In the genomic region with DNA sequence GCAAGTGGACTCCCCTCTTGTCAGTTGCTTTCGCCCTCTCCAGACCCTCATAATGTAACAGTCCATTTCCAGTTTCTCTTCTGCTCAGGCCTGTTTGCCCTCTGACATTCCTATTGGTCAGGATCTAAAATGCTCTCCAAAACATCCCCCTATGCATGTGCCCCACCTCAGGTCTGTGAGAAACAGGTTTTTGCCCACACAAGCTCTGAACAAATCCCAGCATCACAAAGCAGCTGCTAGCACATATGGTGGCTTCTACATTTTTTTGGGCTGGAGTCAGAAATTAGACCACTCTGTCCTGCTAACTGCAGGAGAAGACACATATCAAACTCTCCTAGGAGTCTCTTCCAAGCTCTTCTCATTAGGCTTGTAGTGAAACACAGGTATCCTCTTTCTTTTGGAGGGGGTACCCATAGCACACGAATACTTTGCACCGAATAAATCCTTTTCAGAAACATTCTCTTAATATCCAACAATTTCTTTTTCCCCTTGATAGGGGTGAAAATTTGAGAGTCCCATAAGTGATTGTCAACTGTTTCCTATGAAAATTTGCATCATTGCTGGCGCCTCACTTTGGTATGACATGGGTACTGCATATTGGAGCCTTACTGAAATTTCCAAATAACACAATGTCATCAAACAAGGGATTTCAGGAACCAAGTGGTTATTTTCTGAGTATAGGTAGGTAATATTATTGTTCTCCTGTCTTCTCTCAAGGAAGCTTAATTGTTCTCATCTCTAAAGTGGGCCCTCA, we compare ENCODE assay signal across 2 cellular contexts.
TF ChIP-seq lines count a peak whose summit lies in the region.

No MANE protein-coding gene starts in this region.

TF ChIP-seq in SK-N-SH, 30 proteins besides CTCF, POLR2A, EP300 and RAD21:
- TF ChIP-seq MEF2A (IDR thresholded peaks at IDR 0.05; ENCODE audit: borderline replicate concordance, low read depth) (no peak), NFIC (IDR thresholded peaks at IDR 0.05; ENCODE audit: borderline replicate concordance) (no peak), YY1 (IDR thresholded peaks at IDR 0.05; ENCODE audit: low read depth) (no peak), TCF12 (IDR thresholded peaks at IDR 0.05) (no peak), POLR2AphosphoS5 (IDR thresholded peaks at IDR 0.05; ENCODE audit: low read depth, low read length) (no peak), TEAD4 (IDR thresholded peaks at IDR 0.05; ENCODE audit: borderline replicate concordance, insufficient read depth) (no peak)
- TF ChIP-seq, protein P1, sequence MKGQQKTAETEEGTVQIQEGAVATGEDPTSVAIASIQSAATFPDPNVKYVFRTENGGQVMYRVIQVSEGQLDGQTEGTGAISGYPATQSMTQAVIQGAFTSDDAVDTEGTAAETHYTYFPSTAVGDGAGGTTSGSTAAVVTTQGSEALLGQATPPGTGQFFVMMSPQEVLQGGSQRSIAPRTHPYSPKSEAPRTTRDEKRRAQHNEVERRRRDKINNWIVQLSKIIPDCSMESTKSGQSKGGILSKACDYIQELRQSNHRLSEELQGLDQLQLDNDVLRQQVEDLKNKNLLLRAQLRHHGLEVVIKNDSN (IDR thresholded peaks at IDR 0.05; ENCODE audit: borderline replicate concordance, low read depth), result no peak
- TF ChIP-seq, protein P2, sequence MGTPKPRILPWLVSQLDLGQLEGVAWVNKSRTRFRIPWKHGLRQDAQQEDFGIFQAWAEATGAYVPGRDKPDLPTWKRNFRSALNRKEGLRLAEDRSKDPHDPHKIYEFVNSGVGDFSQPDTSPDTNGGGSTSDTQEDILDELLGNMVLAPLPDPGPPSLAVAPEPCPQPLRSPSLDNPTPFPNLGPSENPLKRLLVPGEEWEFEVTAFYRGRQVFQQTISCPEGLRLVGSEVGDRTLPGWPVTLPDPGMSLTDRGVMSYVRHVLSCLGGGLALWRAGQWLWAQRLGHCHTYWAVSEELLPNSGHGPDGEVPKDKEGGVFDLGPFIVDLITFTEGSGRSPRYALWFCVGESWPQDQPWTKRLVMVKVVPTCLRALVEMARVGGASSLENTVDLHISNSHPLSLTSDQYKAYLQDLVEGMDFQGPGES (IDR thresholded peaks at IDR 0.05; ENCODE audit: low read depth, low read length), result no peak
- TF ChIP-seq, protein P3, sequence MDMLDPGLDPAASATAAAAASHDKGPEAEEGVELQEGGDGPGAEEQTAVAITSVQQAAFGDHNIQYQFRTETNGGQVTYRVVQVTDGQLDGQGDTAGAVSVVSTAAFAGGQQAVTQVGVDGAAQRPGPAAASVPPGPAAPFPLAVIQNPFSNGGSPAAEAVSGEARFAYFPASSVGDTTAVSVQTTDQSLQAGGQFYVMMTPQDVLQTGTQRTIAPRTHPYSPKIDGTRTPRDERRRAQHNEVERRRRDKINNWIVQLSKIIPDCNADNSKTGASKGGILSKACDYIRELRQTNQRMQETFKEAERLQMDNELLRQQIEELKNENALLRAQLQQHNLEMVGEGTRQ (IDR thresholded peaks at IDR 0.05; ENCODE audit: borderline replicate concordance, low read depth, low read length), result no peak

TF ChIP-seq in SK-N-SH treated with all-trans-retinoic acid at 6 μM for 48 hours, 23 proteins besides CTCF, POLR2A, EP300 and RAD21:
- TF ChIP-seq, protein P4, sequence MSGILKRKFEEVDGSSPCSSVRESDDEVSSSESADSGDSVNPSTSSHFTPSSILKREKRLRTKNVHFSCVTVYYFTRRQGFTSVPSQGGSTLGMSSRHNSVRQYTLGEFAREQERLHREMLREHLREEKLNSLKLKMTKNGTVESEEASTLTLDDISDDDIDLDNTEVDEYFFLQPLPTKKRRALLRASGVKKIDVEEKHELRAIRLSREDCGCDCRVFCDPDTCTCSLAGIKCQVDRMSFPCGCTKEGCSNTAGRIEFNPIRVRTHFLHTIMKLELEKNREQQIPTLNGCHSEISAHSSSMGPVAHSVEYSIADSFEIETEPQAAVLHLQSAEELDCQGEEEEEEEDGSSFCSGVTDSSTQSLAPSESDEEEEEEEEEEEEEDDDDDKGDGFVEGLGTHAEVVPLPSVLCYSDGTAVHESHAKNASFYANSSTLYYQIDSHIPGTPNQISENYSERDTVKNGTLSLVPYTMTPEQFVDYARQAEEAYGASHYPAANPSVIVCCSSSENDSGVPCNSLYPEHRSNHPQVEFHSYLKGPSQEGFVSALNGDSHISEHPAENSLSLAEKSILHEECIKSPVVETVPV (CRISPR knock-in tag; IDR thresholded peaks at IDR 0.05), result no peak
- TF ChIP-seq ZC3H10 (CRISPR knock-in tag; IDR thresholded peaks at IDR 0.05) (no peak), ESRRG (CRISPR knock-in tag; IDR thresholded peaks at IDR 0.05) (no peak), SNAI2 (CRISPR knock-in tag; IDR thresholded peaks at IDR 0.05) (no peak), PPARA (CRISPR knock-in tag; IDR thresholded peaks at IDR 0.05; ENCODE audit: borderline replicate concordance) (no peak), OSR1 (CRISPR knock-in tag; IDR thresholded peaks at IDR 0.05) (no peak), ARNTL (CRISPR knock-in tag; IDR thresholded peaks at IDR 0.05; ENCODE audit: borderline replicate concordance, low read depth) (no peak), ZFP3 (CRISPR knock-in tag; IDR thresholded peaks at IDR 0.05) (no peak), ZNF8 (CRISPR knock-in tag; IDR thresholded peaks at IDR 0.05) (no peak)
- TF ChIP-seq, protein P5, sequence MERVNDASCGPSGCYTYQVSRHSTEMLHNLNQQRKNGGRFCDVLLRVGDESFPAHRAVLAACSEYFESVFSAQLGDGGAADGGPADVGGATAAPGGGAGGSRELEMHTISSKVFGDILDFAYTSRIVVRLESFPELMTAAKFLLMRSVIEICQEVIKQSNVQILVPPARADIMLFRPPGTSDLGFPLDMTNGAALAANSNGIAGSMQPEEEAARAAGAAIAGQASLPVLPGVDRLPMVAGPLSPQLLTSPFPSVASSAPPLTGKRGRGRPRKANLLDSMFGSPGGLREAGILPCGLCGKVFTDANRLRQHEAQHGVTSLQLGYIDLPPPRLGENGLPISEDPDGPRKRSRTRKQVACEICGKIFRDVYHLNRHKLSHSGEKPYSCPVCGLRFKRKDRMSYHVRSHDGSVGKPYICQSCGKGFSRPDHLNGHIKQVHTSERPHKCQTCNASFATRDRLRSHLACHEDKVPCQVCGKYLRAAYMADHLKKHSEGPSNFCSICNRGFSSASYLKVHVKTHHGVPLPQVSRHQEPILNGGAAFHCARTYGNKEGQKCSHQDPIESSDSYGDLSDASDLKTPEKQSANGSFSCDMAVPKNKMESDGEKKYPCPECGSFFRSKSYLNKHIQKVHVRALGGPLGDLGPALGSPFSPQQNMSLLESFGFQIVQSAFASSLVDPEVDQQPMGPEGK (CRISPR knock-in tag; IDR thresholded peaks at IDR 0.05; ENCODE audit: borderline replicate concordance), result no peak
- TF ChIP-seq, protein P6, sequence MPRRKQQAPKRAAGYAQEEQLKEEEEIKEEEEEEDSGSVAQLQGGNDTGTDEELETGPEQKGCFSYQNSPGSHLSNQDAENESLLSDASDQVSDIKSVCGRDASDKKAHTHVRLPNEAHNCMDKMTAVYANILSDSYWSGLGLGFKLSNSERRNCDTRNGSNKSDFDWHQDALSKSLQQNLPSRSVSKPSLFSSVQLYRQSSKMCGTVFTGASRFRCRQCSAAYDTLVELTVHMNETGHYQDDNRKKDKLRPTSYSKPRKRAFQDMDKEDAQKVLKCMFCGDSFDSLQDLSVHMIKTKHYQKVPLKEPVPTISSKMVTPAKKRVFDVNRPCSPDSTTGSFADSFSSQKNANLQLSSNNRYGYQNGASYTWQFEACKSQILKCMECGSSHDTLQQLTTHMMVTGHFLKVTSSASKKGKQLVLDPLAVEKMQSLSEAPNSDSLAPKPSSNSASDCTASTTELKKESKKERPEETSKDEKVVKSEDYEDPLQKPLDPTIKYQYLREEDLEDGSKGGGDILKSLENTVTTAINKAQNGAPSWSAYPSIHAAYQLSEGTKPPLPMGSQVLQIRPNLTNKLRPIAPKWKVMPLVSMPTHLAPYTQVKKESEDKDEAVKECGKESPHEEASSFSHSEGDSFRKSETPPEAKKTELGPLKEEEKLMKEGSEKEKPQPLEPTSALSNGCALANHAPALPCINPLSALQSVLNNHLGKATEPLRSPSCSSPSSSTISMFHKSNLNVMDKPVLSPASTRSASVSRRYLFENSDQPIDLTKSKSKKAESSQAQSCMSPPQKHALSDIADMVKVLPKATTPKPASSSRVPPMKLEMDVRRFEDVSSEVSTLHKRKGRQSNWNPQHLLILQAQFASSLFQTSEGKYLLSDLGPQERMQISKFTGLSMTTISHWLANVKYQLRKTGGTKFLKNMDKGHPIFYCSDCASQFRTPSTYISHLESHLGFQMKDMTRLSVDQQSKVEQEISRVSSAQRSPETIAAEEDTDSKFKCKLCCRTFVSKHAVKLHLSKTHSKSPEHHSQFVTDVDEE (CRISPR knock-in tag; IDR thresholded peaks at IDR 0.05), result no peak
